In the genomic region with DNA sequence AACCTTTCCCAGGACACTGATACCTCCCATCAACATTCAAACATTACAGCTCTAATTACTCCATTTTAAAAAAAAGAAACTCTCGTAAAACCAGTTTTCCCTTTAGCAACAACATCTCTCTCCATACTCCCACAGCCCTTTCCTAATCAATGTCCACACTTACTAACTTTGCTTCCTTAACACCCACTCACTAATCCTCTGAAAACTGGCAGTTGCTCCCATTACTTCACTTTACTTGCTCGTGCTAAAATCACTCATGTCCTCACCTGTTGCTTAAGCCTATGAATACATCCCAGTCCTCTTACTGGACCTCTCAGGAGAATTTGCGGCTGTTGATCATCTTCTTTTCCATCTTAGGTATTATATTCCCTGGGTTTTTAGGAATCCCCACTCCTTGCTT, we compare ENCODE assay signal across 1 cellular context.
TF ChIP-seq lines count a peak whose summit lies in the region.

No MANE protein-coding gene starts in this region.

TF ChIP-seq in WTC11, 78 proteins besides CTCF, POLR2A, EP300 and RAD21 (continued from another document):
- TF ChIP-seq, protein P1, sequence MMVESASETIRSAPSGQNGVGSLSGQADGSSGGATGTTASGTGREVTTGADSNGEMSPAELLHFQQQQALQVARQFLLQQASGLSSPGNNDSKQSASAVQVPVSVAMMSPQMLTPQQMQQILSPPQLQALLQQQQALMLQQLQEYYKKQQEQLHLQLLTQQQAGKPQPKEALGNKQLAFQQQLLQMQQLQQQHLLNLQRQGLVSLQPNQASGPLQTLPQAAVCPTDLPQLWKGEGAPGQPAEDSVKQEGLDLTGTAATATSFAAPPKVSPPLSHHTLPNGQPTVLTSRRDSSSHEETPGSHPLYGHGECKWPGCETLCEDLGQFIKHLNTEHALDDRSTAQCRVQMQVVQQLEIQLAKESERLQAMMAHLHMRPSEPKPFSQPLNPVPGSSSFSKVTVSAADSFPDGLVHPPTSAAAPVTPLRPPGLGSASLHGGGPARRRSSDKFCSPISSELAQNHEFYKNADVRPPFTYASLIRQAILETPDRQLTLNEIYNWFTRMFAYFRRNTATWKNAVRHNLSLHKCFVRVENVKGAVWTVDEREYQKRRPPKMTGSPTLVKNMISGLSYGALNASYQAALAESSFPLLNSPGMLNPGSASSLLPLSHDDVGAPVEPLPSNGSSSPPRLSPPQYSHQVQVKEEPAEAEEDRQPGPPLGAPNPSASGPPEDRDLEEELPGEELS (CRISPR knock-in tag; IDR thresholded peaks at IDR 0.05) = no peak
- TF ChIP-seq, protein P2, sequence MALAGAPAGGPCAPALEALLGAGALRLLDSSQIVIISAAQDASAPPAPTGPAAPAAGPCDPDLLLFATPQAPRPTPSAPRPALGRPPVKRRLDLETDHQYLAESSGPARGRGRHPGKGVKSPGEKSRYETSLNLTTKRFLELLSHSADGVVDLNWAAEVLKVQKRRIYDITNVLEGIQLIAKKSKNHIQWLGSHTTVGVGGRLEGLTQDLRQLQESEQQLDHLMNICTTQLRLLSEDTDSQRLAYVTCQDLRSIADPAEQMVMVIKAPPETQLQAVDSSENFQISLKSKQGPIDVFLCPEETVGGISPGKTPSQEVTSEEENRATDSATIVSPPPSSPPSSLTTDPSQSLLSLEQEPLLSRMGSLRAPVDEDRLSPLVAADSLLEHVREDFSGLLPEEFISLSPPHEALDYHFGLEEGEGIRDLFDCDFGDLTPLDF (CRISPR knock-in tag; IDR thresholded peaks at IDR 0.05) = no peak
- no peak for TF ChIP-seq ZNF263 (CRISPR knock-in tag; IDR thresholded peaks at IDR 0.05; ENCODE audit: low read depth)
- no peak for TF ChIP-seq NR2C2 (CRISPR knock-in tag; IDR thresholded peaks at IDR 0.05)
- TF ChIP-seq IRF2 (CRISPR knock-in tag; IDR thresholded peaks at IDR 0.05; ENCODE audit: borderline replicate concordance, low read depth) = no peak
- TF ChIP-seq TCF7 (CRISPR knock-in tag; IDR thresholded peaks at IDR 0.05; ENCODE audit: low read depth) = no peak
- TF ChIP-seq, protein P3, sequence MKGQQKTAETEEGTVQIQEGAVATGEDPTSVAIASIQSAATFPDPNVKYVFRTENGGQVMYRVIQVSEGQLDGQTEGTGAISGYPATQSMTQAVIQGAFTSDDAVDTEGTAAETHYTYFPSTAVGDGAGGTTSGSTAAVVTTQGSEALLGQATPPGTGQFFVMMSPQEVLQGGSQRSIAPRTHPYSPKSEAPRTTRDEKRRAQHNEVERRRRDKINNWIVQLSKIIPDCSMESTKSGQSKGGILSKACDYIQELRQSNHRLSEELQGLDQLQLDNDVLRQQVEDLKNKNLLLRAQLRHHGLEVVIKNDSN (CRISPR knock-in tag; IDR thresholded peaks at IDR 0.05) = no peak
- TF ChIP-seq, protein P4, sequence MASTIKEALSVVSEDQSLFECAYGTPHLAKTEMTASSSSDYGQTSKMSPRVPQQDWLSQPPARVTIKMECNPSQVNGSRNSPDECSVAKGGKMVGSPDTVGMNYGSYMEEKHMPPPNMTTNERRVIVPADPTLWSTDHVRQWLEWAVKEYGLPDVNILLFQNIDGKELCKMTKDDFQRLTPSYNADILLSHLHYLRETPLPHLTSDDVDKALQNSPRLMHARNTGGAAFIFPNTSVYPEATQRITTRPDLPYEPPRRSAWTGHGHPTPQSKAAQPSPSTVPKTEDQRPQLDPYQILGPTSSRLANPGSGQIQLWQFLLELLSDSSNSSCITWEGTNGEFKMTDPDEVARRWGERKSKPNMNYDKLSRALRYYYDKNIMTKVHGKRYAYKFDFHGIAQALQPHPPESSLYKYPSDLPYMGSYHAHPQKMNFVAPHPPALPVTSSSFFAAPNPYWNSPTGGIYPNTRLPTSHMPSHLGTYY (CRISPR knock-in tag; IDR thresholded peaks at IDR 0.05) = no peak
- TF ChIP-seq, protein P5, sequence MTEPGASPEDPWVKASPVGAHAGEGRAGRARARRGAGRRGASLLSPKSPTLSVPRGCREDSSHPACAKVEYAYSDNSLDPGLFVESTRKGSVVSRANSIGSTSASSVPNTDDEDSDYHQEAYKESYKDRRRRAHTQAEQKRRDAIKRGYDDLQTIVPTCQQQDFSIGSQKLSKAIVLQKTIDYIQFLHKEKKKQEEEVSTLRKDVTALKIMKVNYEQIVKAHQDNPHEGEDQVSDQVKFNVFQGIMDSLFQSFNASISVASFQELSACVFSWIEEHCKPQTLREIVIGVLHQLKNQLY (CRISPR knock-in tag; IDR thresholded peaks at IDR 0.05) = no peak
- no peak for TF ChIP-seq ZNF121 (CRISPR knock-in tag; IDR thresholded peaks at IDR 0.05)
- TF ChIP-seq, protein P6, sequence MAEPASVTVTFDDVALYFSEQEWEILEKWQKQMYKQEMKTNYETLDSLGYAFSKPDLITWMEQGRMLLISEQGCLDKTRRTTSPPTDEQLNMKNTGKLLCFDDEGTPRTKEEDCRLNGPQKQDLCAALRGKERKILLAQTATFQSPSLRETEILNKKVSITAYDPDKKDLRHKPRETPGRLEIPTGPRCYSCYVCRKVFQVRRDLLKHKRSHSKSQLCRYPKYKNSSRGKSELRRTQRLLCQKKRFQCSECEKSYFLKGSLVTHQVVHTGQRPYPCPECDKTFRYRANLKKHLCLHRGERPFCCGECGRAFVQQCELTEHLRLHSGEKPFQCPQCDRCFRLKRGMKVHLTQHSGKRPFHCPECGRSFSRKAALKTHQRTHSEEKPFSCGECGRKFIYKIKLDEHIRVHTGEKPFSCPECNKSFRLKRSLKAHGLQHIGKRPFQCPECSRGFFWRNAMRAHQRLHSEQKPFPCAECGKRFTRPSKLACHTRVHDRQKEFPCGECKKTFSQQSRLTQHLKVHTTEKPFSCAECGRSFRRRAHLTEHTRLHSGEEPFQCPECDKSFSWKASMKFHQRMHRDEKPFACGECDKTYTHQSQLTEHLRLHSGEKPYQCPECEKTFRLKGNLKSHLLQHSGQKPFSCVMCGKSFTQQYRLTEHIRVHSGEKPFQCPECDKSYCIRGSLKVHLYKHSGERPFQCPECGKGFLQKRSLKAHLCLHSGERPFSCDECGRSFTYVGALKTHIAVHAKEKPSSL (CRISPR knock-in tag; conservative IDR thresholded peaks at IDR 0.05) = no peak
